ENCODE assay signal across 8 cellular contexts in the genomic region with DNA sequence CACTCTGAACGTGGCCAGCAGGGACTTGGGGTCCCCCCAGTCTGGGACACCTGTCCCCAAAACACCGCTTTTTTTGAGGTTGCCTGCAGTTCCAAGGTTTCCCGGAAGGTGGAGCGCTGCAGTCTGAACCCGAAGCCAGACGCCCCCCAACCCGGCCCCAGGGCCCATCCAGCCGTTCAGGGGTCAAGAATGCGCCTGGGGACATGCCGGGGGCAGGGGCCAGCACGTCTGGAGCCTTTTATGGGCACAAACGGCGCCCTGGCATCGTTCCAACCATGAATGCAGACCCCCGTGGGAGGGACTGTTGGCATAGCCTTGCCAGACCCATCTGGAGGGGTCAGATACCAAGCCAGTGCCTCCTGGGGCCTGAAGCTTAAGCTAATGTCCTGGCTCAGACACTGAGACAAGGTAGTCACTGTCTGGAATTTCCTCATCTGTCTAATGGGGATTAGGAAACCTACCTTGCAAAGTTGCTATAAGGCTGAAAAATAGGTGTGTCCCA. TPM values are rescaled to one million over a fixed set of nuclear protein-coding genes. Genes with fewer than 3 reads are reported as not detected.
A peak's percentile ranks its signal among the peaks of the same experiment; 100 is the strongest.
DNase-seq lines count a peak whose midpoint lies in the region; ATAC-seq and TF ChIP-seq lines count a peak whose summit lies in the region.

No MANE protein-coding gene starts in this region.

- TF ChIP-seq CTCF in C4-2B (conservative IDR thresholded peaks at IDR 0.05), result peak; percentile 73

- ATAC-seq in esophagus mucosa (peak; percentile 80), HG02588 (IDR thresholded peaks at IDR 0.05; ENCODE audit: unreplicated experiment) (no peak), HG03175 (IDR thresholded peaks at IDR 0.05; ENCODE audit: unreplicated experiment) (no peak)

- peak overlapping the region; percentile 50 for H3K27ac ChIP-seq in C4-2B

- DNase-seq in HuH-7.5 (ENCODE audit: low spot score), result peak; percentile 74
- peak; percentile 69 for DNase-seq in activated CD8-positive, alpha-beta memory T cell treated with anti-CD3 and anti-CD28 coated beads, Interleukin-2, amount 50 U/mL, for 4 hours
- peak; percentile 52 for DNase-seq in stimulated activated CD4-positive, alpha-beta T cell treated with anti-CD3 and anti-CD28 coated beads, Interleukin-12 subunit alpha, Interleukin-12 subunit beta, amount 100 ng/mL, for 4 hours
- DNase-seq in NCI-H345 (lab: John Stamatoyannopoulos, UW), result no peak

RNA-seq across cellular contexts. Expression of gene S1PR5, which starts 6.9 kb away (rescaled TPM):
- 7.9 TPM for total RNA-seq in esophagus mucosa

RNA-seq across cellular contexts. Expression of gene KEAP1, which starts 7.2 kb away (rescaled TPM):
- total RNA-seq in esophagus mucosa, result 60.6 TPM

RNA-seq across cellular contexts. Expression of gene ATG4D, which starts 33.4 kb away (rescaled TPM):
- 42.2 TPM for total RNA-seq in esophagus mucosa

RNA-seq across cellular contexts. Expression of gene KRI1, which starts 55.5 kb away (rescaled TPM):
- 22.5 TPM for total RNA-seq in esophagus mucosa

RNA-seq across cellular contexts. Expression of gene CDKN2D, which starts 58.4 kb away (rescaled TPM):
- 8.4 TPM for total RNA-seq in esophagus mucosa
